9 cellular contexts compared by ENCODE assay signal in the genomic region with DNA sequence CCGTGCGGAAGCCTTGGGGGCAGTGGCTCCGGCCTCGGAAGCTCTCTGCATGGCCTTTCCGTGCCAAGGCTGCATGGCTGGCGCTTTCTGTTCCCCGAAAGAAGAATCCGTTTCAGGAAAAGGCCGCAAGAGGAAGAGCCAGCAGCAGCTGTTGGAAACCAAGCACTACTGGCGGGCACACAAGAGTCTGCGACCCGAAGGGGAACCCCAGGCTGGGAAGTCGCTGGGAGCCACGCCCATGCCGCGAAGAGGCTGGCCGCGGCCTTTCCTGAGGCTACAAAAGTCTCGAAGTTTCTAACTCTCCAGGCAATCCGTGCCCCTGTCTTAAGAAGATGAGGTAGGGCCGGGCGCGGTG. TPM values are rescaled to one million over a fixed set of nuclear protein-coding genes. Genes with fewer than 3 reads are reported as not detected.
DNase-seq lines count a peak whose midpoint lies in the region; ATAC-seq, FAIRE-seq and TF ChIP-seq lines count a peak whose summit lies in the region.
"Had no signal": no experiment of that assay in that cellular context is flagged by ENCODE, and none has a peak within 500 bp of the region (broad histone marks: within the 10 kb centered on the region; RNA-seq: fewer than 3 reads in every experiment).

CGAS (minus strand) TSS at position 191 of the 355 bp plus-strand sequence; CDS start at position 75, 116 bp downstream.

- H3K4me3 Mint-ChIP-seq in progenitor cell of endocrine pancreas (ENCODE audit: low read depth) = peak within 1 kb of the TSS; percentile 33

- peak within 1 kb of the TSS; percentile 89 to 97 for H3K27ac Mint-ChIP-seq in activated naive CD4-positive, alpha-beta T cell treated with anti-CD3 and anti-CD28 coated beads, Interleukin-2, amount 50 U/mL, for 72 hours
- no peak within 1 kb of the TSS for H3K27ac Mint-ChIP-seq in progenitor cell of endocrine pancreas

- DNase-seq in 8988T (peak; percentile 49), SIG-M5 (lab: John Stamatoyannopoulos, UW) (peak; percentile 31), cardiac muscle cell (ENCODE audit: low read depth in 1 of 2, low spot score in 1 of 2) (peak; percentile 6 to 74), progenitor cell of endocrine pancreas (ENCODE audit: low spot score, unreplicated experiment) (no peak), urothelium cell line (ENCODE audit: low spot score) (peak; percentile 58)
- DNase-seq in activated naive CD4-positive, alpha-beta T cell treated with anti-CD3 and anti-CD28 coated beads, Interleukin-2, amount 50 U/mL, for 72 hours (ENCODE audit: low spot score in 2 of 2) = peak; percentile 74 to 85

- H3K36me3 ChIP-seq in cardiac muscle cell = no peaks in the 10 kb centered on the region

- H3K4me1 Mint-ChIP-seq in progenitor cell of endocrine pancreas (ENCODE audit: low read depth) = no peaks in the 10 kb centered on the region

- FAIRE-seq in urothelium cell line (lab: Jason Lieb, UNC) = no peak
- FAIRE-seq: G401.6 had no signal

- peaks cover 25 to 28% of the 10 kb centered on the region in 2 donors for H3K36me3 Mint-ChIP-seq in activated naive CD4-positive, alpha-beta T cell treated with anti-CD3 and anti-CD28 coated beads, Interleukin-2, amount 50 U/mL, for 72 hours
- H3K36me3 Mint-ChIP-seq in progenitor cell of endocrine pancreas (ENCODE audit: insufficient read depth) = no peaks in the 10 kb centered on the region

- no peak within 1 kb of the TSS for H3K27ac ChIP-seq in cardiac muscle cell

- peak; percentile 70 for TF ChIP-seq POLR2A in GM18526 (IDR thresholded peaks at IDR 0.05; ENCODE audit: extremely low read depth, insufficient read length)

- H3K9me3 ChIP-seq in cardiac muscle cell (ENCODE audit: low read depth) = no peaks in the 10 kb centered on the region

- H3K27me3 Mint-ChIP-seq in progenitor cell of endocrine pancreas = peaks cover 15% of the 10 kb centered on the region

- peak within 1 kb of the TSS; percentile 16 for H3K4me3 ChIP-seq in cardiac muscle cell

- TF ChIP-seq CTCF in cardiac muscle cell (IDR thresholded peaks at IDR 0.05; ENCODE audit: low read depth, low read length) (no peak), progenitor cell of endocrine pancreas (IDR thresholded peaks at IDR 0.05; ENCODE audit: unreplicated experiment) (no peak)

- peak; percentile 73 for ATAC-seq in HG03095 (IDR thresholded peaks at IDR 0.05; ENCODE audit: unreplicated experiment)
- peak; percentile 78 to 89 for ATAC-seq in activated naive CD4-positive, alpha-beta T cell treated with anti-CD3 and anti-CD28 coated beads, Interleukin-2, amount 50 U/mL, for 72 hours

- no peaks in the 10 kb centered on the region for H3K4me1 ChIP-seq in cardiac muscle cell (ENCODE audit: low read depth)

- no peaks in the 10 kb centered on the region for H3K9me3 Mint-ChIP-seq in activated naive CD4-positive, alpha-beta T cell treated with anti-CD3 and anti-CD28 coated beads, Interleukin-2, amount 50 U/mL, for 72 hours
- no peaks in the 10 kb centered on the region for H3K9me3 Mint-ChIP-seq in progenitor cell of endocrine pancreas (ENCODE audit: low read depth)

- H3K27me3 ChIP-seq in cardiac muscle cell = peaks cover 32% of the 10 kb centered on the region

RNA-seq across cellular contexts. Expression of gene CGAS, which starts in this region (rescaled TPM):
- 10 to 100 TPM; 22.1 to 34.6 TPM for total RNA-seq in activated naive CD4-positive, alpha-beta T cell treated with anti-CD3 and anti-CD28 coated beads, Interleukin-2, amount 50 U/mL, for 72 hours
- total RNA-seq in cardiac muscle cell (0.07 TPM in 1 of 2 replicates, not detected in the other), progenitor cell of endocrine pancreas (0.24 and 0.31 TPM in 2 replicates)
- polyA plus RNA-seq in cardiac muscle cell = not detected in 2 replicates

Comparison
In these comparisons a context has a peak if more than half of its experiments do, and no peak if none do; other contexts are left out.
1. RNA of gene CGAS (total RNA-seq): 22.1 to 34.6 TPM in activated naive CD4-positive, alpha-beta T cell treated with anti-CD3 and anti-CD28 coated beads, Interleukin-2, amount 50 U/mL, for 72 hours; 0.24 to 0.31 TPM in progenitor cell of endocrine pancreas and 0.07 TPM in cardiac muscle cell; every median in the first group is over 10 times any median in the second.
2. Peak in DNase-seq and H3K4me3 ChIP-seq in cardiac muscle cell; RNA of the gene not detected or under 1 TPM.